Comparison of ENCODE assay signal across 9 cellular contexts in the genomic region with DNA sequence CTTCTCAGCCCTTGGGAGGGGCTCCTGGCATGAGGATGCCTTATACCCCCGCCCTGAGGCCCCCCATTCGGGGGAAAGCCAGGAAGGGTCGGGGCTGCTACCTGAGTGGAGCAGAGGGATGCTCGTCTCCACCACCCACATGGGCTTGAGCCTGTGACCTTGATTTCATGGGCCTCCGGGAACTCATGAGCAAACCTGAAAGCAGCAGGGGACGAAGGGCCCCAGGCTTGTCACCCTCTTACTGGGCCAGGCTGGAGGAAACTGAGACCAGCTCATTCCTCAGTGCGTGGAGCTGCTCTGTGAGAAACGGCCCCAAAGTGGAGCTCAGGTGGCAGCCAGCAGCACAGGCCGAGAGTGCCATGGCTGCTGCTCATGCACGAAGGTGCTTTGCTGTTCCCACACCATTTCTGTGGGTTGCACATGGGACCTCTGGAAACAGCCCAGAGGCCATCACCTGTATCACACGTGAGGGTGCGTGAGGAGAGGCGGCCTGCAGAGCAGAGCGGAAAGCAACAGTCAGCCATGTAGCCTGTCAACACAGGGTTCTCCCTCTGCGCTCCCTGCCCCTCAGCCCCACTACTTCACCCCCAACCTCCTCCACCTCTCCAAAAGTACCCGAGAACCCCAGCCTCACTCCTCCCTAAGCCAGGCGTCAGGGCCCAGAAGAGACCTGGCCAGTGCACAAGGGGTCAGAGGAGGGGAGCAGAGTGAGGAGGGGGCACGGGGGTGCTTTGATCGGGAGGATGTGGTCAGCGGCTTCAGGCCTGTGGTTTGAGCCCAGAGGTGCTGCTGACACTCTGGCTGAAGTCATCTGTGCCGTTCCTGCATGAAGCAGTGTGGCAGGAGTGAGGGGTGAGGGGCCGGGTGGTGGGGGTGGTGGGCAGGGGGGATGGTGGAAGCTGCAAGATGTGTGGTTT. TPM values are rescaled to one million over a fixed set of nuclear protein-coding genes. Genes with fewer than 3 reads are reported as not detected.
DNase-seq lines count a peak whose midpoint lies in the region; ATAC-seq, FAIRE-seq and TF ChIP-seq lines count a peak whose summit lies in the region.
"Had no signal": no experiment of that assay in that cellular context is flagged by ENCODE, and none has a peak within 500 bp of the region (broad histone marks: within the 10 kb centered on the region; RNA-seq: fewer than 3 reads in every experiment).

No MANE protein-coding gene starts in this region.

- in situ Hi-C loops in IMR-90 (cut with MboI; ENCODE audit: low sequenced_read_pairs): loop anchor here (5.0 kb wide), 1 partner anchor 33 kb away; no protein-coding TSS in a partner anchor

- H2AFZ ChIP-seq in IMR-90 (replicated peaks; ENCODE audit: low read length, poor library complexity): peak overlapping the region; percentile 14
- no peak overlapping the region for H2AFZ ChIP-seq in H1 (ENCODE audit: low read length)
- no peak overlapping the region for H2AFZ ChIP-seq in PC-3 (ENCODE audit: low read length)

- H3K4ac ChIP-seq in IMR-90 (ENCODE audit: low read depth, low read length) (no peak overlapping the region), H1 (replicated peaks; ENCODE audit: insufficient read length, low read depth, low read length) (no peak overlapping the region)

- H3K14ac ChIP-seq in IMR-90 (replicated peaks; ENCODE audit: low read depth, low read length) (no peak overlapping the region), H1 (ENCODE audit: insufficient read length) (no peak overlapping the region)

- peaks cover 74% of the 10 kb centered on the region for H3K4me1 ChIP-seq in CD4-positive, alpha-beta memory T cell (ENCODE audit: insufficient read depth, low read length)
- H3K4me1 ChIP-seq in IMR-90 (ENCODE audit: control insufficient read depth, insufficient read depth, low read length) (no peaks in the 10 kb centered on the region; the same call in 1 of the 2 replicates), H1 (replicated peaks in 1 of 4; ENCODE audit: control insufficient read depth in 3 of 4, insufficient read depth in 4 of 4, low read length in 3 of 4) (peaks cover 0 to 9% (median 2%) of the 10 kb centered on the region in 4 experiments; a peak in 3 of 7 replicates), PC-3 (ENCODE audit: insufficient read depth, low read length) (peaks cover 11% of the 10 kb centered on the region)

- H2AK5ac ChIP-seq in IMR-90 (ENCODE audit: low read depth, low read length) (no peak overlapping the region), H1 (ENCODE audit: low read depth, low read length) (no peak overlapping the region)

- FAIRE-seq in H1 (lab: Jason Lieb, UNC): no peak

- no peak overlapping the region for H2BK5ac ChIP-seq in IMR-90 (ENCODE audit: low read depth, low read length, poor library complexity, severe bottlenecking)
- no peak overlapping the region for H2BK5ac ChIP-seq in H1 (ENCODE audit: low read depth, low read length)

- H3K4me1 Mint-ChIP-seq in CD4-positive, alpha-beta memory T cell: peaks cover 50 to 91% (median 70%) of the 10 kb centered on the region in 4 donors

- TF ChIP-seq RAD21 in IMR-90 (IDR thresholded peaks at IDR 0.05; ENCODE audit: low read length) (no peak), H1 (IDR thresholded peaks at IDR 0.05 in 1 of 2, conservative IDR thresholded peaks at IDR 0.05 in 1 of 2; ENCODE audit: low read depth in 2 of 2, low read length in 2 of 2) (no peak)

- CTCF ChIA-PET in CD4-positive, alpha-beta memory T cell (lab: Charles Lee; ENCODE audit: partially characterized antibody): interaction anchor here (0.6 to 9.7 kb wide), 16 partner anchors 8 to 321 kb away, joined by 3 to 134 read pairs (median 4); a partner anchor contains a TSS
- CTCF ChIA-PET in IMR-90 (lab: Yijun Ruan, JAX): no interaction called here
- CTCF ChIA-PET in H1 (lab: Charles Lee; ENCODE audit: partially characterized antibody): interaction anchor here (0.7 to 7.9 kb wide), 7 partner anchors 17 to 186 kb away, joined by 3 to 77 read pairs (median 4); no protein-coding TSS in a partner anchor
- CTCF ChIA-PET in PC-3 (lab: Charles Lee): no interaction called here

- no peaks in the 10 kb centered on the region for H3K23me2 ChIP-seq in H1 (ENCODE audit: low read depth, low read length)

- H3K36me3 ChIP-seq in CD4-positive, alpha-beta memory T cell (ENCODE audit: insufficient read depth, low read length): no peaks in the 10 kb centered on the region
- H3K36me3 ChIP-seq in IMR-90 (ENCODE audit: control insufficient read depth, insufficient read depth, low read length): no peaks in the 10 kb centered on the region
- H3K36me3 ChIP-seq in H1 (ENCODE audit: control insufficient read depth in 2 of 4, insufficient read depth in 4 of 4, low read length in 3 of 4): no peaks in the 10 kb centered on the region
- no peaks in the 10 kb centered on the region for H3K36me3 ChIP-seq in PC-3 (ENCODE audit: low read depth, low read length)

- no peaks in the 10 kb centered on the region for H3K9me1 ChIP-seq in IMR-90 (ENCODE audit: insufficient read depth, low read length)

- H2BK15ac ChIP-seq in IMR-90 (ENCODE audit: low read depth, low read length) (no peak overlapping the region), H1 (ENCODE audit: low read length) (no peak overlapping the region)

- H4K5ac ChIP-seq in IMR-90 (ENCODE audit: low read depth, low read length) (no peak overlapping the region), H1 (ENCODE audit: insufficient read length, low read depth, low read length) (no peak overlapping the region)

- no peak overlapping the region for H4K8ac ChIP-seq in IMR-90 (ENCODE audit: low read depth in 2 of 2, low read length in 2 of 2)
- peak overlapping the region; percentile 66; the same call in 1 of the 2 replicates for H4K8ac ChIP-seq in H1 (ENCODE audit: extremely low read depth, insufficient read depth, low read length)

- no peaks in the 10 kb centered on the region for H3K9me3 Mint-ChIP-seq in CD4-positive, alpha-beta memory T cell

- H3K18ac ChIP-seq in IMR-90 (ENCODE audit: low read depth, low read length) (no peak overlapping the region), H1 (ENCODE audit: extremely low read depth, low read length) (no peak overlapping the region; the same call in 1 of the 2 replicates)

- H3K27me3 Mint-ChIP-seq in CD4-positive, alpha-beta memory T cell: no peaks in the 10 kb centered on the region

- intact Hi-C loops in CD4-positive, alpha-beta memory T cell (cut with micrococcal nuclease): loop anchor here (2.0 kb wide), 1 partner anchor 23 kb away; no protein-coding TSS in a partner anchor
- intact Hi-C loops in IMR-90 (cut with micrococcal nuclease) (no loop called here), PC-3 (cut with micrococcal nuclease) (no loop called here)

- no peaks in the 10 kb centered on the region for H3K27me3 ChIP-seq in CD4-positive, alpha-beta memory T cell (ENCODE audit: insufficient read depth, low read length)
- H3K27me3 ChIP-seq in IMR-90 (ENCODE audit: control insufficient read depth, insufficient read depth, low read length) (peaks cover 24% of the 10 kb centered on the region), H1 (replicated peaks in 1 of 4; ENCODE audit: control insufficient read depth in 3 of 4, extremely low read depth in 1 of 4, insufficient read depth in 3 of 4, low read length in 3 of 4) (no peaks in the 10 kb centered on the region; a peak in 2 of 7 replicates), PC-3 (ENCODE audit: low read length) (no peaks in the 10 kb centered on the region)

- peak overlapping the region; percentile 91 to 98 (median 92) for H3K27ac Mint-ChIP-seq in CD4-positive, alpha-beta memory T cell

- TF ChIP-seq EP300 in H1 (IDR thresholded peaks at IDR 0.05; ENCODE audit: borderline replicate concordance in 1 of 2, low read depth in 2 of 2, low read length in 2 of 2): no peak

- H3K56ac ChIP-seq in IMR-90 (ENCODE audit: extremely low read depth, insufficient read depth, low read length): no peak overlapping the region
- H3K56ac ChIP-seq in H1 (replicated peaks; ENCODE audit: insufficient read length, low read depth, low read length): no peak overlapping the region

- TF ChIP-seq CTCF in IMR-90 (conservative IDR thresholded peaks at IDR 0.05; ENCODE audit: low read depth, low read length) (no peak), H1 (IDR thresholded peaks at IDR 0.05; ENCODE audit: control extremely low read depth in 1 of 3, insufficient read depth in 1 of 3, low read depth in 1 of 3, low read length in 3 of 3) (no peak), PC-3 (conservative IDR thresholded peaks at IDR 0.05; ENCODE audit: low read depth, low read length) (no peak)

- 71% methylated on average over 8 of the region's 22 CpGs; no CpG with 5 or more reads in 1 of the 2 experiments for WGBS in IMR-90 (ENCODE audit: extremely low coverage in 2 of 2, insufficient read length in 1 of 2), 2 experiments
- WGBS in H1 (ENCODE audit: extremely low coverage in 1 of 2, insufficient coverage in 1 of 2, insufficient read length in 1 of 2, insufficient replicate concordance in 2 of 2, low coverage in 1 of 2, low lambda C conversion rate in 2 of 2, missing lambda C conversion rate in 1 of 2), 2 experiments: 92% methylated on average over 21 of the region's 22 CpGs; no CpG with 5 or more reads in 1 of the 2 experiments

- TF ChIP-seq POLR2A in IMR-90 (IDR thresholded peaks at IDR 0.05; ENCODE audit: low read depth, low read length) (no peak), H1 (IDR thresholded peaks at IDR 0.05; ENCODE audit: control extremely low read depth in 1 of 2, low read depth in 2 of 2, low read length in 2 of 2) (no peak)

- H3K4me3 ChIP-seq in CD4-positive, alpha-beta memory T cell (ENCODE audit: low read length in 2 of 2): no peak overlapping the region
- no peak overlapping the region for H3K4me3 ChIP-seq in IMR-90 (ENCODE audit: insufficient read depth, low read depth, low read length)
- no peak overlapping the region for H3K4me3 ChIP-seq in H1 (ENCODE audit: extremely low read depth in 1 of 4, insufficient read depth in 2 of 4, low read depth in 3 of 4, low read length in 4 of 4)
- H3K4me3 ChIP-seq in PC-3 (ENCODE audit: low read length): no peak overlapping the region

- H4K20me1 ChIP-seq in IMR-90 (ENCODE audit: insufficient read depth, low read length): no peaks in the 10 kb centered on the region
- no peaks in the 10 kb centered on the region for H4K20me1 ChIP-seq in H1 (replicated peaks in 1 of 2; ENCODE audit: control insufficient read depth in 1 of 2, insufficient read depth in 2 of 2, low read length in 2 of 2)
- H4K20me1 ChIP-seq in PC-3 (ENCODE audit: low read length): no peaks in the 10 kb centered on the region

- no peak overlapping the region for H3K4me2 ChIP-seq in IMR-90 (ENCODE audit: low read depth, low read length)
- H3K4me2 ChIP-seq in H1 (ENCODE audit: insufficient read depth in 1 of 2, low read depth in 2 of 2, low read length in 2 of 2): no peak overlapping the region
- no peak overlapping the region for H3K4me2 ChIP-seq in PC-3 (ENCODE audit: low read length)

- H3F3A ChIP-seq in PC-3 (ENCODE audit: low read length, unreplicated experiment): no peaks in the 10 kb centered on the region

- H2BK20ac ChIP-seq in IMR-90 (ENCODE audit: low read depth, low read length): no peak overlapping the region
- H2BK20ac ChIP-seq in H1 (ENCODE audit: low read length): no peak overlapping the region

- H3K9ac ChIP-seq in IMR-90 (ENCODE audit: low read depth, low read length) (no peak overlapping the region), H1 (replicated peaks in 1 of 4; ENCODE audit: extremely low read depth in 1 of 4, low read depth in 3 of 4, low read length in 3 of 4) (no peak overlapping the region), PC-3 (ENCODE audit: low read length) (no peak overlapping the region)

- H3K79me1 ChIP-seq in IMR-90 (ENCODE audit: low read depth in 1 of 2, low read length in 2 of 2): no peaks in the 10 kb centered on the region
- H3K79me1 ChIP-seq in H1 (ENCODE audit: low read depth, low read length): no peaks in the 10 kb centered on the region

- peak in 3 of 5 donors; percentile 30 to 67 (median 32) for DNase-seq in CD4-positive, alpha-beta memory T cell
- DNase-seq in IMR-90: no peak
- no peak for DNase-seq in H1 (ENCODE audit: low read depth in 1 of 2, low spot score in 2 of 2)
- no peak for DNase-seq in NCI-H1048 (lab: John Stamatoyannopoulos, UW)
- no peak for DNase-seq in PC-3
- no peak for DNase-seq in DMS 273 (lab: John Stamatoyannopoulos, UW; ENCODE audit: unreplicated experiment)
- no peak for DNase-seq in NCI-H2081 (lab: John Stamatoyannopoulos, UW)
- DNase-seq: NCI-H187 had no signal

- H4K91ac ChIP-seq in IMR-90 (ENCODE audit: insufficient read depth, low read depth, low read length) (no peak overlapping the region), H1 (replicated peaks; ENCODE audit: insufficient read length, low read length) (no peak overlapping the region)

- peak overlapping the region; percentile 55 for H3K27ac ChIP-seq in CD4-positive, alpha-beta memory T cell (ENCODE audit: low read depth, low read length)
- H3K27ac ChIP-seq in IMR-90 (ENCODE audit: insufficient read depth, low read length): no peak overlapping the region
- H3K27ac ChIP-seq in H1 (ENCODE audit: low read depth, low read length): no peak overlapping the region
- no peak overlapping the region for H3K27ac ChIP-seq in PC-3 (ENCODE audit: low read length)

- no peak overlapping the region for H2AK9ac ChIP-seq in IMR-90 (replicated peaks; ENCODE audit: low read depth, low read length, poor library complexity)

- peak overlapping the region in 7 of 8 donors; percentile 11 to 84 (median 62) for H3K4me3 Mint-ChIP-seq in CD4-positive, alpha-beta memory T cell

- H3K9me3 ChIP-seq in CD4-positive, alpha-beta memory T cell (ENCODE audit: control insufficient read depth in 1 of 2, low read length in 2 of 2): no peaks in the 10 kb centered on the region
- H3K9me3 ChIP-seq in IMR-90 (ENCODE audit: control insufficient read depth, insufficient read depth, low read length) (peaks cover 6% of the 10 kb centered on the region; the same call in 1 of the 2 replicates), H1 (ENCODE audit: insufficient read depth in 2 of 2, low read depth in 1 of 2, low read length in 1 of 2) (peaks cover 5% of the 10 kb centered on the region in 2 experiments; a peak in 2 of 4 replicates), PC-3 (ENCODE audit: low read length) (no peaks in the 10 kb centered on the region)

- no TSS peak for BruUV-seq in IMR-90 (replicated peaks; lab: Mats Ljungman, UMichigan)
- no TSS peak for BruUV-seq in PC-3 (replicated peaks; lab: Mats Ljungman, UMichigan)

- no peaks in the 10 kb centered on the region for H3K9me2 ChIP-seq in PC-3 (replicated peaks; ENCODE audit: low read length)

- POLR2A ChIA-PET in CD4-positive, alpha-beta memory T cell (lab: Charles Lee; ENCODE audit: partially characterized antibody): interaction anchor here (1.0 to 9.2 kb wide), 17 partner anchors 10 to 276 kb away, joined by 3 to 133 read pairs (median 12); a partner anchor contains a TSS
- POLR2A ChIA-PET in IMR-90 (lab: Charles Lee; ENCODE audit: unreplicated experiment) (no interaction called here), H1 (lab: Charles Lee; ENCODE audit: partially characterized antibody) (interaction anchor here (0.6 to 1.4 kb wide), 3 partner anchors 14 to 24 kb away, joined by 3 read pairs; a partner anchor contains a TSS), PC-3 (lab: Charles Lee; ENCODE audit: unreplicated experiment) (no interaction called here)

- peaks cover 0 to 2% of the 10 kb centered on the region in 2 donors for H3K36me3 Mint-ChIP-seq in CD4-positive, alpha-beta memory T cell

- no peaks in the 10 kb centered on the region for H3K79me2 ChIP-seq in H1 (ENCODE audit: control insufficient read depth in 1 of 2, insufficient read depth in 2 of 2, low read length in 2 of 2)
- H3K79me2 ChIP-seq in PC-3 (ENCODE audit: low read length): no peaks in the 10 kb centered on the region

- H2BK120ac ChIP-seq in IMR-90 (ENCODE audit: low read depth, low read length) (no peak overlapping the region), H1 (replicated peaks; ENCODE audit: low read depth, low read length) (no peak overlapping the region)

- dilution Hi-C loops in IMR-90 (cut with HindIII; ENCODE audit: low sequenced_read_pairs, unreplicated experiment): no loop called here

- ATAC-seq in GM19452 (IDR thresholded peaks at IDR 0.05; ENCODE audit: unreplicated experiment) (peak; percentile 30), IMR-90 (ENCODE audit: low read depth) (no peak), PC-3 (no peak)

- no peak overlapping the region for H2BK12ac ChIP-seq in H1 (ENCODE audit: low read depth, low read length)

- H3K23ac ChIP-seq in IMR-90 (ENCODE audit: low read depth, low read length): no peak overlapping the region
- H3K23ac ChIP-seq in H1 (ENCODE audit: insufficient read length): no peak overlapping the region

RNA-seq across cellular contexts. Expression of a gene that starts 14.2 kb away (rescaled TPM):
- 10 to 100 TPM; 55.4 to 63.8 TPM for total RNA-seq in CD4-positive, alpha-beta memory T cell
- polyA plus RNA-seq in CD4-positive, alpha-beta memory T cell: 100 to 1,000 TPM in 1 of 2 donors, 10 to 100 TPM in 1; 37.6 to 107 TPM
- total RNA-seq in IMR-90 (2012; rRNA removed) (not detected in 2 replicates), PC-3 (2014; rRNA removed) (not detected in 2 replicates)
- polyA plus RNA-seq in IMR-90 (2012; rRNA removed) (1.0 and 1.2 TPM in 2 replicates), H1 (2011; rRNA removed) (0.67 and 1.1 TPM in 2 replicates)
- polyA plus RNA-seq in IMR-90 (2012; cell fraction: cytosol; rRNA removed): 0.82 and 1.5 TPM in 2 replicates
- polyA plus RNA-seq in IMR-90 (2012; cell fraction: nucleus; rRNA removed; ENCODE audit: low replicate concordance): 0.19 and 0.29 TPM in 2 replicates
- total RNA-seq in H1 (2021; fragmentation: NEBNext Ultra II Directional; extraction: Animal tissue kit (Norgen Biotek cat#: 25700)): 0.67 and 1.3 TPM in 2 replicates
- 0.48 TPM for polyA plus RNA-seq in H1 (2011; cell fraction: cytosol; rRNA removed)
- 0.96 TPM for polyA plus RNA-seq in H1 (2011; cell fraction: nucleus; rRNA removed)
- polyA plus RNA-seq in H1 (2012, experiment 1 of 2): 0.55 to 0.76 TPM (median 0.72 TPM) in 4 replicates
- polyA plus RNA-seq in H1 (2012, experiment 2 of 2): 0.80 TPM
- 1.6 TPM for polyA plus RNA-seq in H1 (2013, experiment 1 of 2)
- polyA plus RNA-seq in H1 (2013, experiment 2 of 2): 1.6 TPM
- 0.85 and 1.0 TPM in 2 replicates for polyA minus RNA-seq in H1 (2011; rRNA and poly(A)+ RNA removed)
- polyA minus RNA-seq in H1 (2011; cell fraction: cytosol; rRNA and poly(A)+ RNA removed): 1.0 TPM
- 0.60 TPM for polyA minus RNA-seq in H1 (2011; cell fraction: nucleus; rRNA and poly(A)+ RNA removed)

RNA-seq across cellular contexts. Expression of a gene that starts 24.2 kb away (rescaled TPM):
- 10 to 100 TPM; 23.1 to 24.8 TPM for total RNA-seq in CD4-positive, alpha-beta memory T cell
- under 1 TPM; 0.49 to 0.89 TPM for polyA plus RNA-seq in CD4-positive, alpha-beta memory T cell
- total RNA-seq in IMR-90 (2012; rRNA removed) (1.1 TPM in 2 replicates), PC-3 (2014; rRNA removed) (3.8 and 5.5 TPM in 2 replicates)
- polyA plus RNA-seq in IMR-90 (2012; rRNA removed) (10.0 and 10.9 TPM in 2 replicates), H1 (2011; rRNA removed) (5.9 and 6.5 TPM in 2 replicates)
- 3.1 and 9.8 TPM in 2 replicates for polyA plus RNA-seq in IMR-90 (2012; cell fraction: cytosol; rRNA removed)
- 53.9 and 59.1 TPM in 2 replicates for polyA plus RNA-seq in IMR-90 (2012; cell fraction: nucleus; rRNA removed; ENCODE audit: low replicate concordance)
- 3.1 and 4.6 TPM in 2 replicates for total RNA-seq in H1 (2021; fragmentation: NEBNext Ultra II Directional; extraction: Animal tissue kit (Norgen Biotek cat#: 25700))
- 5.7 TPM for polyA plus RNA-seq in H1 (2011; cell fraction: cytosol; rRNA removed)
- 17.9 TPM for polyA plus RNA-seq in H1 (2011; cell fraction: nucleus; rRNA removed)
- 4.9 to 6.3 TPM (median 5.5 TPM) in 4 replicates for polyA plus RNA-seq in H1 (2012, experiment 1 of 2)
- 2.6 TPM for polyA plus RNA-seq in H1 (2012, experiment 2 of 2)
- polyA plus RNA-seq in H1 (2013, experiment 1 of 2): 5.6 TPM
- polyA plus RNA-seq in H1 (2013, experiment 2 of 2): 6.5 TPM
- 5.3 and 5.7 TPM in 2 replicates for polyA minus RNA-seq in H1 (2011; rRNA and poly(A)+ RNA removed)
- polyA minus RNA-seq in H1 (2011; cell fraction: cytosol; rRNA and poly(A)+ RNA removed): 2.9 TPM
- polyA minus RNA-seq in H1 (2011; cell fraction: nucleus; rRNA and poly(A)+ RNA removed): 11.6 TPM

RNA-seq across cellular contexts. Expression of a gene that starts 48.4 kb away (rescaled TPM):
- total RNA-seq in CD4-positive, alpha-beta memory T cell: 1 to 10 TPM; 8.2 to 9.3 TPM
- polyA plus RNA-seq in CD4-positive, alpha-beta memory T cell: 1 to 10 TPM in 1 of 2 donors, under 1 TPM in 1; 0.50 to 1.4 TPM
- total RNA-seq in IMR-90 (2012; rRNA removed) (under 0.01 TPM in 2 replicates), PC-3 (2014; rRNA removed) (0.55 TPM in 1 of 2 replicates, not detected in the other)
- polyA plus RNA-seq in IMR-90 (2012; rRNA removed) (0.07 TPM in 2 replicates), H1 (2011; rRNA removed) (0.61 and 0.77 TPM in 2 replicates)
- 0.03 and 0.04 TPM in 2 replicates for polyA plus RNA-seq in IMR-90 (2012; cell fraction: cytosol; rRNA removed)
- 0.09 and 0.16 TPM in 2 replicates for polyA plus RNA-seq in IMR-90 (2012; cell fraction: nucleus; rRNA removed; ENCODE audit: low replicate concordance)
- total RNA-seq in H1 (2021; fragmentation: NEBNext Ultra II Directional; extraction: Animal tissue kit (Norgen Biotek cat#: 25700)): 0.22 and 0.54 TPM in 2 replicates
- 0.54 TPM for polyA plus RNA-seq in H1 (2011; cell fraction: cytosol; rRNA removed)
- polyA plus RNA-seq in H1 (2011; cell fraction: nucleus; rRNA removed): 0.53 TPM
- 0.47 to 1.0 TPM (median 0.80 TPM) in 4 replicates for polyA plus RNA-seq in H1 (2012, experiment 1 of 2)
- 0.73 TPM for polyA plus RNA-seq in H1 (2012, experiment 2 of 2)
- polyA plus RNA-seq in H1 (2013, experiment 1 of 2): 0.14 TPM
- polyA plus RNA-seq in H1 (2013, experiment 2 of 2): 0.17 TPM
- polyA minus RNA-seq in H1 (2011; rRNA and poly(A)+ RNA removed): 0.35 and 1.2 TPM in 2 replicates
- polyA minus RNA-seq in H1 (2011; cell fraction: cytosol; rRNA and poly(A)+ RNA removed): 0.73 TPM
- polyA minus RNA-seq in H1 (2011; cell fraction: nucleus; rRNA and poly(A)+ RNA removed): 0.50 TPM

RNA-seq across cellular contexts. Expression of a gene that starts 54.4 kb away (rescaled TPM):
- total RNA-seq in CD4-positive, alpha-beta memory T cell: under 1 TPM; 0.61 to 0.90 TPM
- polyA plus RNA-seq in CD4-positive, alpha-beta memory T cell: not detected
- not detected in 2 replicates for total RNA-seq in IMR-90 (2012; rRNA removed)
- polyA plus RNA-seq in IMR-90 (2012; rRNA removed): not detected in 2 replicates
- polyA plus RNA-seq in IMR-90 (2012; cell fraction: cytosol; rRNA removed): not detected in 2 replicates
- polyA plus RNA-seq in IMR-90 (2012; cell fraction: nucleus; rRNA removed; ENCODE audit: low replicate concordance): not detected in 2 replicates
- total RNA-seq in H1 (2021; fragmentation: NEBNext Ultra II Directional; extraction: Animal tissue kit (Norgen Biotek cat#: 25700)): not detected in 2 replicates
- 0.02 and 0.05 TPM in 2 replicates for polyA plus RNA-seq in H1 (2011; rRNA removed)
- 0.06 TPM for polyA plus RNA-seq in H1 (2011; cell fraction: cytosol; rRNA removed)
- polyA plus RNA-seq in H1 (2011; cell fraction: nucleus; rRNA removed): 0.19 TPM
- polyA plus RNA-seq in H1 (2012, experiment 1 of 2): 0.13 to 0.27 TPM (median 0.19 TPM) in 4 replicates
- polyA plus RNA-seq in H1 (2012, experiment 2 of 2): 0.09 TPM
- polyA plus RNA-seq in H1 (2013, experiment 1 of 2): 0.02 TPM
- polyA plus RNA-seq in H1 (2013, experiment 2 of 2): 0.02 TPM
- polyA minus RNA-seq in H1 (2011; rRNA and poly(A)+ RNA removed): not detected in 2 replicates
- not detected for polyA minus RNA-seq in H1 (2011; cell fraction: cytosol; rRNA and poly(A)+ RNA removed)
- polyA minus RNA-seq in H1 (2011; cell fraction: nucleus; rRNA and poly(A)+ RNA removed): not detected
- 0.04 TPM in 1 of 2 replicates, not detected in the other for total RNA-seq in PC-3 (2014; rRNA removed)

Comparison
In these comparisons a context has a peak if more than half of its experiments do, and no peak if none do; other contexts are left out.
1. DNase-seq: peak in CD4-positive, alpha-beta memory T cell (3 of 5); none in IMR-90 (single experiment), H1 (0 of 2), NCI-H1048 (single experiment), PC-3 (single experiment), DMS 273 (single experiment) and NCI-H2081 (0 of 2).
2. RNA of a gene that starts 14.2 kb away (total RNA-seq): 55.4 to 63.8 TPM in CD4-positive, alpha-beta memory T cell; 0.67 to 1.3 TPM in H1, not detected in IMR-90 and not detected in PC-3; every median in the first group is over 10 times any median in the second.
3. CTCF ChIA-PET loops: an anchor here in CD4-positive, alpha-beta memory T cell (0.6 to 9.7 kb wide) and H1 (0.7 to 7.9 kb wide); none called in IMR-90 and PC-3.
4. POLR2A ChIA-PET loops: an anchor here in CD4-positive, alpha-beta memory T cell (1.0 to 9.2 kb wide) and H1 (0.6 to 1.4 kb wide); none called in IMR-90 and PC-3.